ENCODE assay signal across 22 cellular contexts in genomic region chrX:10030570-10030969, GRCh38.
DNase-seq lines count a peak whose midpoint lies in the region; ATAC-seq and TF ChIP-seq lines count a peak whose summit lies in the region.
"Had no signal": no experiment of that assay in that cellular context is flagged by ENCODE, and none has a peak within 500 bp of the region (broad histone marks: within the 10 kb centered on the region; RNA-seq: fewer than 3 reads in every experiment).

No MANE protein-coding gene starts in this region.

- peaks cover 7% of the 10 kb centered on the region for H3K9me3 Mint-ChIP-seq in chondrocyte (ENCODE audit: low read depth)
- no peaks in the 10 kb centered on the region for H3K9me3 Mint-ChIP-seq in activated T-helper 1 cell treated with anti-CD3 and anti-CD28 coated beads, Interleukin-12 subunit alpha, Interleukin-12 subunit beta, Interleukin-2, Interleukin-4 antibody, amounts not matched to agents 30 ng/mL and 10 ng/mL and 1 ng/mL, durations not matched to agents 14 hours and 24 hours and 36 hours
- H3K9me3 Mint-ChIP-seq: activated CD4-positive, alpha-beta memory T cell treated with anti-CD3 and anti-CD28 coated beads for 36 hours; activated naive CD8-positive, alpha-beta T cell treated with anti-CD3 and anti-CD28 coated beads, Interleukin-2, amount 10 ng/mL, durations not matched to agents 7 days and 5 days; activated T-cell treated with anti-CD3 and anti-CD28 coated beads, Interleukin-2, amount 50 U/mL, for 24 hours; central memory CD8-positive, alpha-beta T cell had no signal

- intact Hi-C loops in lower lobe of right lung (cut with DNase I), result no loop called here
- intact Hi-C loops in activated T-helper 1 cell treated with anti-CD3 and anti-CD28 coated beads, Interleukin-12 subunit alpha, Interleukin-12 subunit beta, Interleukin-2, Interleukin-4 antibody, amounts not matched to agents 30 ng/mL and 10 ng/mL and 1 ng/mL, durations not matched to agents 14 hours and 24 hours and 36 hours (cut with micrococcal nuclease), result no loop called here

- no peak overlapping the region for H3K4me3 Mint-ChIP-seq in chondrocyte (ENCODE audit: unreplicated experiment)
- no peak overlapping the region for H3K4me3 Mint-ChIP-seq in activated T-helper 1 cell treated with anti-CD3 and anti-CD28 coated beads, Interleukin-12 subunit alpha, Interleukin-12 subunit beta, Interleukin-2, Interleukin-4 antibody, amounts not matched to agents 30 ng/mL and 10 ng/mL and 1 ng/mL, durations not matched to agents 14 hours and 24 hours and 36 hours
- H3K4me3 Mint-ChIP-seq: activated CD4-positive, alpha-beta memory T cell treated with anti-CD3 and anti-CD28 coated beads for 36 hours; activated naive CD8-positive, alpha-beta T cell treated with anti-CD3 and anti-CD28 coated beads, Interleukin-2, amount 10 ng/mL, durations not matched to agents 7 days and 5 days; activated T-cell treated with anti-CD3 and anti-CD28 coated beads, Interleukin-2, amount 50 U/mL, for 24 hours; central memory CD8-positive, alpha-beta T cell had no signal

- H3K27me3 ChIP-seq in lower lobe of right lung (ENCODE audit: low read depth), result no peaks in the 10 kb centered on the region
- H3K27me3 ChIP-seq: testis had no signal

- in situ Hi-C loops in Caki2 (cut with HindIII; ENCODE audit: low pct_unique_long_range_greater_than_20kb, low sequenced_read_pairs), result no loop called here

- no peaks in the 10 kb centered on the region for H3K4me1 ChIP-seq in lower lobe of right lung
- H3K4me1 ChIP-seq: testis had no signal

- peaks cover 6% of the 10 kb centered on the region for H3K36me3 Mint-ChIP-seq in chondrocyte (ENCODE audit: low read depth)
- peaks cover 7% of the 10 kb centered on the region for H3K36me3 Mint-ChIP-seq in activated T-helper 1 cell treated with anti-CD3 and anti-CD28 coated beads, Interleukin-12 subunit alpha, Interleukin-12 subunit beta, Interleukin-2, Interleukin-4 antibody, amounts not matched to agents 30 ng/mL and 10 ng/mL and 1 ng/mL, durations not matched to agents 14 hours and 24 hours and 36 hours (ENCODE audit: low read depth)
- H3K36me3 Mint-ChIP-seq: activated CD4-positive, alpha-beta memory T cell treated with anti-CD3 and anti-CD28 coated beads for 36 hours; activated naive CD8-positive, alpha-beta T cell treated with anti-CD3 and anti-CD28 coated beads, Interleukin-2, amount 10 ng/mL, durations not matched to agents 7 days and 5 days had no signal

- H3K27me3 Mint-ChIP-seq in chondrocyte (ENCODE audit: low read depth), result no peaks in the 10 kb centered on the region
- no peaks in the 10 kb centered on the region for H3K27me3 Mint-ChIP-seq in activated T-helper 1 cell treated with anti-CD3 and anti-CD28 coated beads, Interleukin-12 subunit alpha, Interleukin-12 subunit beta, Interleukin-2, Interleukin-4 antibody, amounts not matched to agents 30 ng/mL and 10 ng/mL and 1 ng/mL, durations not matched to agents 14 hours and 24 hours and 36 hours (ENCODE audit: insufficient read depth)
- H3K27me3 Mint-ChIP-seq: activated CD4-positive, alpha-beta memory T cell treated with anti-CD3 and anti-CD28 coated beads for 36 hours; activated naive CD8-positive, alpha-beta T cell treated with anti-CD3 and anti-CD28 coated beads, Interleukin-2, amount 10 ng/mL, durations not matched to agents 7 days and 5 days; central memory CD8-positive, alpha-beta T cell had no signal

- H3K36me3 ChIP-seq in lower lobe of right lung, result no peaks in the 10 kb centered on the region

- H3K4me3 ChIP-seq in LNCaP clone FGC (ENCODE audit: low read depth, low read length) (no peak overlapping the region), lower lobe of right lung (no peak overlapping the region)
- H3K4me3 ChIP-seq: testis had no signal

- TF ChIP-seq CTCF in LNCaP clone FGC (IDR thresholded peaks at IDR 0.05; ENCODE audit: control insufficient read depth, extremely low read depth, insufficient read depth) (no peak), chondrocyte (IDR thresholded peaks at IDR 0.05) (no peak), lower lobe of right lung (IDR thresholded peaks at IDR 0.05) (no peak)

- no peaks in the 10 kb centered on the region for H3K9me3 ChIP-seq in lower lobe of right lung
- H3K9me3 ChIP-seq: testis had no signal

- H3K27ac Mint-ChIP-seq in chondrocyte (ENCODE audit: unreplicated experiment), result peak overlapping the region; percentile 75
- no peak overlapping the region for H3K27ac Mint-ChIP-seq in activated T-helper 1 cell treated with anti-CD3 and anti-CD28 coated beads, Interleukin-12 subunit alpha, Interleukin-12 subunit beta, Interleukin-2, Interleukin-4 antibody, amounts not matched to agents 30 ng/mL and 10 ng/mL and 1 ng/mL, durations not matched to agents 14 hours and 24 hours and 36 hours
- H3K27ac Mint-ChIP-seq: activated CD4-positive, alpha-beta memory T cell treated with anti-CD3 and anti-CD28 coated beads for 36 hours; activated naive CD8-positive, alpha-beta T cell treated with anti-CD3 and anti-CD28 coated beads, Interleukin-2, amount 10 ng/mL, durations not matched to agents 7 days and 5 days; activated T-cell treated with anti-CD3 and anti-CD28 coated beads, Interleukin-2, amount 50 U/mL, for 24 hours had no signal

- H3K27ac ChIP-seq in lower lobe of right lung, result no peak overlapping the region
- H3K27ac ChIP-seq: testis had no signal

- peak; percentile 35 for DNase-seq in Caki2 (ENCODE audit: low read depth)
- peak; percentile 53 for DNase-seq in LNCaP clone FGC (ENCODE audit: low read depth)
- no peak for DNase-seq in chondrocyte (ENCODE audit: low spot score)
- no peak for DNase-seq in lower lobe of right lung
- DNase-seq in activated T-helper 1 cell treated with anti-CD3 and anti-CD28 coated beads, Interleukin-12 subunit alpha, Interleukin-12 subunit beta, Interleukin-2, Interleukin-4 antibody, amounts not matched to agents 30 ng/mL and 10 ng/mL and 1 ng/mL, durations not matched to agents 14 hours and 24 hours and 36 hours (ENCODE audit: low spot score), result no peak
- no peak for DNase-seq in stimulated activated naive CD8-positive, alpha-beta T cell treated with anti-CD3 and anti-CD28 coated beads, Interleukin-15, Interleukin-2, amounts not matched to agents 100 U/mL and 50 U/mL, for 24 hours
- DNase-seq in UCSD-AML1 (lab: John Stamatoyannopoulos, UW; ENCODE audit: unreplicated experiment), result no peak
- DNase-seq in activated CD4-positive, alpha-beta T cell treated with anti-CD3 and anti-CD28 coated beads for 1 hour, result no peak
- DNase-seq: activated CD4-positive, alpha-beta memory T cell treated with anti-CD3 and anti-CD28 coated beads for 36 hours; activated naive CD8-positive, alpha-beta T cell treated with anti-CD3 and anti-CD28 coated beads, Interleukin-2, amount 10 ng/mL, durations not matched to agents 7 days and 5 days; activated T-cell treated with anti-CD3 and anti-CD28 coated beads, Interleukin-2, amount 50 U/mL, for 24 hours; effector CD8-positive, alpha-beta T cell; GDM1; hypothalamus; left colon; NCI-H2107; occipital lobe; small intestine; stimulated activated CD4-positive, alpha-beta T cell treated with anti-CD3 and anti-CD28 coated beads, Interleukin-4, amount 100 ng/mL, for 24 hours; stimulated activated CD8-positive, alpha-beta memory T cell treated with anti-CD3 and anti-CD28 coated beads, Interleukin-4, amount 100 ng/mL, for 48 hours; testis had no signal

- H3K4me1 Mint-ChIP-seq in chondrocyte (ENCODE audit: low read depth), result peaks cover 38% of the 10 kb centered on the region
- peaks cover 15% of the 10 kb centered on the region for H3K4me1 Mint-ChIP-seq in activated T-helper 1 cell treated with anti-CD3 and anti-CD28 coated beads, Interleukin-12 subunit alpha, Interleukin-12 subunit beta, Interleukin-2, Interleukin-4 antibody, amounts not matched to agents 30 ng/mL and 10 ng/mL and 1 ng/mL, durations not matched to agents 14 hours and 24 hours and 36 hours (ENCODE audit: low read depth)

- ATAC-seq in lower lobe of right lung, result peak; percentile 56 to 62
- no peak for ATAC-seq in stimulated activated naive CD8-positive, alpha-beta T cell treated with anti-CD3 and anti-CD28 coated beads, Interleukin-15, Interleukin-2, amounts not matched to agents 100 U/mL and 50 U/mL, for 24 hours
- ATAC-seq: left colon had no signal

Comparison
In these comparisons a context has a peak if more than half of its experiments do, and no peak if none do; other contexts are left out.
1. DNase-seq: peak in Caki2 (single experiment) and LNCaP clone FGC (single experiment); none in chondrocyte (single experiment), lower lobe of right lung (single experiment), activated T-helper 1 cell treated with anti-CD3 and anti-CD28 coated beads, Interleukin-12 subunit alpha, Interleukin-12 subunit beta, Interleukin-2, Interleukin-4 antibody, amounts not matched to agents 30 ng/mL and 10 ng/mL and 1 ng/mL, durations not matched to agents 14 hours and 24 hours and 36 hours (single experiment), stimulated activated naive CD8-positive, alpha-beta T cell treated with anti-CD3 and anti-CD28 coated beads, Interleukin-15, Interleukin-2, amounts not matched to agents 100 U/mL and 50 U/mL, for 24 hours (single experiment), UCSD-AML1 (single experiment) and activated CD4-positive, alpha-beta T cell treated with anti-CD3 and anti-CD28 coated beads for 1 hour (single experiment).